Comparison of ENCODE assay signal across 26 cellular contexts in genomic region chr15:63382966-63383710, GRCh38. TPM values are rescaled to one million over a fixed set of nuclear protein-coding genes. Genes with fewer than 3 reads are reported as not detected.
DNase-seq lines count a peak whose midpoint lies in the region; ATAC-seq and TF ChIP-seq lines count a peak whose summit lies in the region.
"Had no signal": no experiment of that assay in that cellular context is flagged by ENCODE, and none has a peak within 500 bp of the region (broad histone marks: within the 10 kb centered on the region; RNA-seq: fewer than 3 reads in every experiment).

No MANE protein-coding gene starts in this region.

- peaks cover 61% of the 10 kb centered on the region for H3K27me3 Mint-ChIP-seq in activated CD4-positive, alpha-beta T cell treated with anti-CD3 and anti-CD28 coated beads for 36 hours
- peaks cover 31% of the 10 kb centered on the region for H3K27me3 Mint-ChIP-seq in GM23338 (ENCODE audit: insufficient read depth, low read depth, poor library complexity)
- H3K27me3 Mint-ChIP-seq in WTC11 (ENCODE audit: low read depth) = peaks cover 66% of the 10 kb centered on the region
- peaks cover 48% of the 10 kb centered on the region for H3K27me3 Mint-ChIP-seq in neural crest cell (ENCODE audit: low read depth)

- ATAC-seq in activated CD4-positive, alpha-beta T cell treated with anti-CD3 and anti-CD28 coated beads for 36 hours = peak; percentile 54
- ATAC-seq in GM23338 (no peak), WTC11 (no peak), HG02798 (IDR thresholded peaks at IDR 0.05; ENCODE audit: poor library complexity, unreplicated experiment) (no peak)
- ATAC-seq: gastrocnemius medialis, psoas muscle had no signal

- H3K4me1 ChIP-seq in GM23338 (ENCODE audit: insufficient read depth) = peaks cover 24% of the 10 kb centered on the region
- peaks cover 36% of the 10 kb centered on the region for H3K4me1 ChIP-seq in vagina

- peaks cover 28% of the 10 kb centered on the region for H3K4me1 Mint-ChIP-seq in activated CD4-positive, alpha-beta T cell treated with anti-CD3 and anti-CD28 coated beads for 36 hours
- H3K4me1 Mint-ChIP-seq in GM23338 (peaks cover 31% of the 10 kb centered on the region), WTC11 (peaks cover 37% of the 10 kb centered on the region), neural crest cell (peaks cover 21% of the 10 kb centered on the region)

- H3K36me3 ChIP-seq in GM23338 (ENCODE audit: insufficient read depth) (no peaks in the 10 kb centered on the region), vagina (no peaks in the 10 kb centered on the region)
- H3K36me3 ChIP-seq: esophagus squamous epithelium, gastrocnemius medialis, neutrophil had no signal

- peaks cover 3% of the 10 kb centered on the region; the same call in 1 of the 2 replicates for H3F3A ChIP-seq in GM23338 (replicated peaks; ENCODE audit: low read depth)

- no peak for TF ChIP-seq CTCF in GM23338 (conservative IDR thresholded peaks at IDR 0.05; ENCODE audit: low read depth in 2 of 2)
- no peak for TF ChIP-seq CTCF in WTC11 (IDR thresholded peaks at IDR 0.05)
- TF ChIP-seq CTCF in neural crest cell (conservative IDR thresholded peaks at IDR 0.05) = no peak
- no peak for TF ChIP-seq CTCF in vagina (IDR thresholded peaks at IDR 0.05)

- no peaks in the 10 kb centered on the region for H3K36me3 Mint-ChIP-seq in activated CD4-positive, alpha-beta T cell treated with anti-CD3 and anti-CD28 coated beads for 36 hours (ENCODE audit: low read depth)
- H3K36me3 Mint-ChIP-seq in GM23338 (ENCODE audit: low read depth) = no peaks in the 10 kb centered on the region
- H3K36me3 Mint-ChIP-seq in WTC11 = 0 out of 2 replicates have a peak, but pooled peaks cover 2% of the 10 kb centered on the region
- H3K36me3 Mint-ChIP-seq in neural crest cell (ENCODE audit: low read depth) = no peaks in the 10 kb centered on the region
- H3K36me3 Mint-ChIP-seq: memory B cell had no signal

- POLR2A ChIA-PET in activated CD4-positive, alpha-beta T cell treated with anti-CD3 and anti-CD28 coated beads for 36 hours (lab: Charles Lee) = no interaction called here
- POLR2A ChIA-PET in WTC11 (lab: Charles Lee) = no interaction called here

- H3K9me2 ChIP-seq in GM23338 (ENCODE audit: insufficient read depth) = no peaks in the 10 kb centered on the region

- H3K27ac Mint-ChIP-seq in activated CD4-positive, alpha-beta T cell treated with anti-CD3 and anti-CD28 coated beads for 36 hours = no peak overlapping the region
- no peak overlapping the region for H3K27ac Mint-ChIP-seq in GM23338
- H3K27ac Mint-ChIP-seq in WTC11 = no peak overlapping the region
- H3K27ac Mint-ChIP-seq in neural crest cell (ENCODE audit: unreplicated experiment) = no peak overlapping the region
- H3K27ac Mint-ChIP-seq: memory B cell had no signal

- H3K4me2 ChIP-seq in GM23338 = no peak overlapping the region

- CTCF ChIA-PET in activated CD4-positive, alpha-beta T cell treated with anti-CD3 and anti-CD28 coated beads for 36 hours (lab: Charles Lee) = no interaction called here
- CTCF ChIA-PET in WTC11 (lab: Charles Lee) = no interaction called here

- H4K20me1 ChIP-seq in GM23338 (replicated peaks; ENCODE audit: insufficient read depth) = no peaks in the 10 kb centered on the region

- H2AFZ ChIP-seq in GM23338 = no peak overlapping the region
- H2AFZ ChIP-seq: hepatocyte had no signal

- H3K4me3 ChIP-seq in GM23338 (no peak overlapping the region), vagina (no peak overlapping the region)
- H3K4me3 ChIP-seq: gastrocnemius medialis, hepatocyte, psoas muscle had no signal

- no peak for DNase-seq in activated CD4-positive, alpha-beta T cell treated with anti-CD3 and anti-CD28 coated beads for 36 hours
- DNase-seq in activated CD4-positive, alpha-beta T cell treated with anti-CD3 and anti-CD28 coated beads, Interleukin-2, amount 50 U/mL, for 4 hours = no peak
- DNase-seq in GM23338 (ENCODE audit: low spot score) (no peak), WTC11 (ENCODE audit: low spot score) (no peak), neural crest cell (ENCODE audit: low read depth, low spot score) (no peak), vagina (ENCODE audit: extremely low spot score in 2 of 2) (no peak), NCI-H2227 treated with DMSO at 0.1 percent for 48 hours (lab: John Stamatoyannopoulos, UW) (no peak)
- DNase-seq: 8988T; activated CD4-positive, alpha-beta T cell treated with anti-CD3 and anti-CD28 coated beads for 48 hours; activated naive CD4-positive, alpha-beta T cell treated with anti-CD3 and anti-CD28 coated beads, Interleukin-2, amount 50 U/mL, for 16 hours; anterior cingulate cortex; central memory CD4-positive, alpha-beta T cell; dermis blood vessel endothelial cell; DMS 273 treated with DMSO at 0.1 percent for 48 hours; esophagus squamous epithelium; gastrocnemius medialis; H7; Karpas-422; MV-4-11; NCI-H146; psoas muscle; stimulated activated naive CD4-positive, alpha-beta T cell had no signal

- TF ChIP-seq POLR2A in vagina (IDR thresholded peaks at IDR 0.05) = no peak

- intact Hi-C loops in activated CD4-positive, alpha-beta T cell treated with anti-CD3 and anti-CD28 coated beads for 36 hours (cut with DNase I, micrococcal nuclease) = no loop called here
- intact Hi-C loops in vagina (cut with DNase I) = no loop called here

- H3K4me3 Mint-ChIP-seq in activated CD4-positive, alpha-beta T cell treated with anti-CD3 and anti-CD28 coated beads for 36 hours = no peak overlapping the region
- peak overlapping the region; percentile 21; the same call in 2 of the 3 replicates for H3K4me3 Mint-ChIP-seq in GM23338
- H3K4me3 Mint-ChIP-seq in WTC11 = peak overlapping the region; percentile 73; the same call in 1 of the 2 replicates
- peak overlapping the region; percentile 23 for H3K4me3 Mint-ChIP-seq in neural crest cell
- H3K4me3 Mint-ChIP-seq: memory B cell had no signal

- H3K9me3 Mint-ChIP-seq in activated CD4-positive, alpha-beta T cell treated with anti-CD3 and anti-CD28 coated beads for 36 hours (ENCODE audit: low read depth) = no peaks in the 10 kb centered on the region
- no peaks in the 10 kb centered on the region for H3K9me3 Mint-ChIP-seq in GM23338
- peaks cover 6% of the 10 kb centered on the region; the same call in 1 of the 2 replicates for H3K9me3 Mint-ChIP-seq in WTC11
- no peaks in the 10 kb centered on the region for H3K9me3 Mint-ChIP-seq in neural crest cell
- H3K9me3 Mint-ChIP-seq: memory B cell had no signal

- H3K79me2 ChIP-seq in GM23338 (replicated peaks; ENCODE audit: insufficient read depth) = no peaks in the 10 kb centered on the region
- H3K79me2 ChIP-seq: hepatocyte had no signal

- H3K27ac ChIP-seq in GM23338 (ENCODE audit: low read depth) = no peak overlapping the region
- H3K27ac ChIP-seq in vagina = no peak overlapping the region
- H3K27ac ChIP-seq: gastrocnemius medialis, hepatocyte, neutrophil, psoas muscle had no signal

- H3K27me3 ChIP-seq in GM23338 (ENCODE audit: insufficient read depth) (peaks cover 47% of the 10 kb centered on the region), vagina (no peaks in the 10 kb centered on the region)

- H3K9me3 ChIP-seq in vagina = no peaks in the 10 kb centered on the region
- H3K9me3 ChIP-seq: esophagus squamous epithelium, gastrocnemius medialis, neutrophil, psoas muscle had no signal

TF ChIP-seq in GM23338, 12 proteins besides CTCF, POLR2A, EP300 and RAD21 (continues in another document):
- TF ChIP-seq CREB1 (CRISPR knock-in tag; IDR thresholded peaks at IDR 0.05; ENCODE audit: low read depth) (no peak), JUNB (IDR thresholded peaks at IDR 0.05; ENCODE audit: unreplicated experiment) (no peak)
- TF ChIP-seq, protein P1, sequence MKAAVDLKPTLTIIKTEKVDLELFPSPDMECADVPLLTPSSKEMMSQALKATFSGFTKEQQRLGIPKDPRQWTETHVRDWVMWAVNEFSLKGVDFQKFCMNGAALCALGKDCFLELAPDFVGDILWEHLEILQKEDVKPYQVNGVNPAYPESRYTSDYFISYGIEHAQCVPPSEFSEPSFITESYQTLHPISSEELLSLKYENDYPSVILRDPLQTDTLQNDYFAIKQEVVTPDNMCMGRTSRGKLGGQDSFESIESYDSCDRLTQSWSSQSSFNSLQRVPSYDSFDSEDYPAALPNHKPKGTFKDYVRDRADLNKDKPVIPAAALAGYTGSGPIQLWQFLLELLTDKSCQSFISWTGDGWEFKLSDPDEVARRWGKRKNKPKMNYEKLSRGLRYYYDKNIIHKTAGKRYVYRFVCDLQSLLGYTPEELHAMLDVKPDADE (IDR thresholded peaks at IDR 0.05) = no peak

TF ChIP-seq in WTC11, 78 proteins besides CTCF, POLR2A, EP300 and RAD21 (continues in another document):
- TF ChIP-seq ZBTB43 (CRISPR knock-in tag; IDR thresholded peaks at IDR 0.05) = no peak
- no peak for TF ChIP-seq NR2C2 (CRISPR knock-in tag; IDR thresholded peaks at IDR 0.05)
- no peak for TF ChIP-seq MAX (CRISPR knock-in tag; IDR thresholded peaks at IDR 0.05)
- no peak for TF ChIP-seq JUN (CRISPR knock-in tag; IDR thresholded peaks at IDR 0.05)
- no peak for TF ChIP-seq ZNF416 (CRISPR knock-in tag; IDR thresholded peaks at IDR 0.05)

RNA-seq across cellular contexts. Expression of gene CA12, which starts 1.5 kb away (rescaled TPM):
- under 1 TPM; 0.32 to 0.46 TPM for total RNA-seq in activated CD4-positive, alpha-beta T cell treated with anti-CD3 and anti-CD28 coated beads for 36 hours
- 2.9 and 5.2 TPM in 2 replicates for total RNA-seq in GM23338 (2014; rRNA removed; shearing (Covaris generic))
- polyA plus RNA-seq in GM23338 (2016; fragmentation: Nextera tagmentation; extraction: Ambion mirVana) = 2.7 and 2.9 TPM in 2 replicates
- 2.8 to 3.3 TPM (median 2.8 TPM) in 3 replicates for total RNA-seq in WTC11 (2021)
- 1.1 TPM in 2 replicates for total RNA-seq in neural crest cell
- 89.6 TPM for total RNA-seq in vagina

Comparison
In these comparisons a context has a peak if more than half of its experiments do, and no peak if none do; other contexts are left out.
1. RNA of gene CA12, which starts 1.5 kb away (total RNA-seq): 89.6 TPM in vagina (single experiment); 2.9 to 5.2 TPM in GM23338, 2.8 to 3.3 TPM in WTC11, 1.1 TPM in neural crest cell and 0.32 to 0.46 TPM in activated CD4-positive, alpha-beta T cell treated with anti-CD3 and anti-CD28 coated beads for 36 hours; every median in the first group is over 10 times any median in the second.